8 cellular contexts compared by ENCODE assay signal in the genomic region with DNA sequence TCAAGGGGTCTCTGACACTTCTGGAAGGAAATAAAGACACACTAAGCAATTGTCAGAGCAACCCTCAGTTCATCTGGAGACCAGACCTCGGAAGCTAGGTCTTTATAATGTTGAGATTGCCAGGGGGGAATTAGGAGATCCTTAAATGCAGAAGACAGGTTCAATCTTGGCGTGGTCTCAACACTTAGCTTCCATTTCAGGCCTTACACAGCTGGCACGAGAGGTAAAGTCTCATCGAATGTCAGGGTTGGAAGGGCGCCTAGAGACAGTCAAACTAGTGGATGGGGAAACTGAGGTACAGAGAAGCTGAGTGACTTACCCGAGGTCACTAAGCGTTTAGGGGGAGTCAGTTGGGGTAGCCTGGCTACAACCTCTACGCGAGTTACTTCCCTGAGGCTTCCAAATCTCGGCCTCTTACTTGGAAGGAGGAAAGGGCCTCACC. TPM values are rescaled to one million over a fixed set of nuclear protein-coding genes. Genes with fewer than 3 reads are reported as not detected.
A peak's percentile ranks its signal among the peaks of the same experiment; 100 is the strongest.
DNase-seq lines count a peak whose midpoint lies in the region; ATAC-seq, FAIRE-seq and TF ChIP-seq lines count a peak whose summit lies in the region.

No MANE protein-coding gene starts in this region.

- peak; percentile 1 for ATAC-seq in HG03095 (IDR thresholded peaks at IDR 0.05; ENCODE audit: unreplicated experiment)

- H3K9ac ChIP-seq in muscle layer of colon (ENCODE audit: low read length): peak overlapping the region; percentile 67

- H3K4me1 Mint-ChIP-seq in MCF 10A (ENCODE audit: insufficient read depth, unreplicated experiment): peaks cover 6% of the 10 kb centered on the region

- no peaks in the 10 kb centered on the region for H3K27me3 ChIP-seq in muscle layer of colon (ENCODE audit: control insufficient read depth in 1 of 2, insufficient read depth in 2 of 2, low read length in 2 of 2)

- H3K27ac ChIP-seq in muscle layer of colon (ENCODE audit: low read depth, low read length): no peak overlapping the region

- peak overlapping the region; percentile 81 for H3K4me3 Mint-ChIP-seq in MCF 10A (ENCODE audit: unreplicated experiment)

- POLR2A ChIA-PET in AG04449 (lab: Yijun Ruan, JAX) (no interaction called here), MCF 10A (lab: Yijun Ruan, JAX) (interaction anchor here (0.5 to 2.8 kb wide), 22 partner anchors 10 to 836 kb away, joined by 3 to 22 read pairs (median 4); a partner anchor contains a TSS)

- H3K36me3 ChIP-seq in muscle layer of colon (ENCODE audit: insufficient read depth, low read length): no peaks in the 10 kb centered on the region

- no peaks in the 10 kb centered on the region for H3K36me3 Mint-ChIP-seq in MCF 10A (ENCODE audit: insufficient read depth, unreplicated experiment)

- BruUV-seq in MCF 10A (replicated peaks; lab: Mats Ljungman, UMichigan): TSS peak; percentile 62

- TF ChIP-seq CTCF in AG04449 (IDR thresholded peaks at IDR 0.05; ENCODE audit: insufficient read depth, low read length, missing control alignments): no peak
- no peak for TF ChIP-seq CTCF in MCF 10A (IDR thresholded peaks at IDR 0.05; ENCODE audit: unreplicated experiment)
- TF ChIP-seq CTCF in D721Med (IDR thresholded peaks at IDR 0.05; ENCODE audit: insufficient read depth, missing control alignments): no peak

- peak overlapping the region; percentile 79 for H3K27ac Mint-ChIP-seq in MCF 10A (ENCODE audit: low read depth, unreplicated experiment)

- CTCF ChIA-PET in AG04449 (lab: Yijun Ruan, JAX) (interaction anchor here (0.9 to 1.9 kb wide), 7 partner anchors 14 to 290 kb away, joined by 3 to 8 read pairs (median 3); no protein-coding TSS in a partner anchor), MCF 10A (lab: Yijun Ruan, JAX) (interaction anchor here (0.7 to 1.5 kb wide), 7 partner anchors 9 to 288 kb away, joined by 3 to 7 read pairs (median 3); no protein-coding TSS in a partner anchor)

- no peaks in the 10 kb centered on the region for H3K9me3 Mint-ChIP-seq in MCF 10A (ENCODE audit: unreplicated experiment)

- no peaks in the 10 kb centered on the region for H3K9me3 ChIP-seq in muscle layer of colon (ENCODE audit: low read length)

- DNase-seq in AG04449 (ENCODE audit: low read depth, low spot score): no peak
- DNase-seq in MCF 10A (ENCODE audit: unreplicated experiment): no peak
- no peak for DNase-seq in mesenteric fat pad (ENCODE audit: low spot score)
- DNase-seq in stimulated activated CD4-positive, alpha-beta T cell treated with anti-CD3 and anti-CD28 coated beads, Interleukin-4, amount 100 ng/mL, for 4 hours: no peak
- no peak for DNase-seq in D721Med (ENCODE audit: insufficient read length, low spot score)
- no peak for DNase-seq in H4 (ENCODE audit: low spot score)

- H3K4me1 ChIP-seq in muscle layer of colon (ENCODE audit: insufficient read depth, low read length): peaks cover 13% of the 10 kb centered on the region

- FAIRE-seq in D721Med (lab: Jason Lieb, UNC): no peak

- H3K27me3 Mint-ChIP-seq in MCF 10A (ENCODE audit: insufficient read depth, unreplicated experiment): no peaks in the 10 kb centered on the region

- H3K4me3 ChIP-seq in AG04449 (ENCODE audit: low read depth, low read length): peak overlapping the region; percentile 69
- peak overlapping the region; percentile 64 to 71 for H3K4me3 ChIP-seq in muscle layer of colon (ENCODE audit: low read depth in 1 of 2, low read length in 2 of 2)

- intact Hi-C loops in MCF 10A (cut with micrococcal nuclease): no loop called here

RNA-seq across cellular contexts. Expression of a gene that starts 0.6 kb away (rescaled TPM):
- 15.0 and 23.0 TPM in 2 replicates for total RNA-seq in MCF 10A (2022)
- total RNA-seq in mesenteric fat pad: 37.7 TPM
- total RNA-seq in H4 (2014; rRNA removed; shearing (Covaris generic)): 26.2 and 26.9 TPM in 2 replicates
